ENCODE assay signal across 11 cellular contexts in genomic region chr2:62665446-62665845, GRCh38.
"Had no signal": no experiment of that assay in that cellular context is flagged by ENCODE, and none has a peak within 500 bp of the region (broad histone marks: within the 10 kb centered on the region; RNA-seq: fewer than 3 reads in every experiment).

No MANE protein-coding gene starts in this region.

- ATAC-seq: psoas muscle, WTC11 had no signal

- DNase-seq: activated CD4-positive, alpha-beta T cell treated with anti-CD3 and anti-CD28 coated beads for 48 hours; activated naive CD4-positive, alpha-beta T cell treated with Interleukin-2 at 50 U/mL for 16 hours; cortex of kidney; effector CD8-positive, alpha-beta T cell; nephron progenitor cell; psoas muscle; stimulated activated CD4-positive, alpha-beta T cell treated with anti-CD3 and anti-CD28 coated beads, Interleukin-12 subunit alpha, Interleukin-12 subunit beta, amount 100 ng/mL, for 4 hours; stimulated activated naive CD4-positive, alpha-beta T cell had no signal

- H3K36me3 ChIP-seq: heart left ventricle had no signal

- H3K27ac ChIP-seq: psoas muscle had no signal

- H3K27me3 ChIP-seq: heart left ventricle, testis had no signal

- H3K4me3 ChIP-seq: heart left ventricle, psoas muscle, testis had no signal

- H3K9me3 ChIP-seq: heart left ventricle, psoas muscle, testis had no signal
